Comparison of ENCODE assay signal across 1 cellular context in the genomic region with DNA sequence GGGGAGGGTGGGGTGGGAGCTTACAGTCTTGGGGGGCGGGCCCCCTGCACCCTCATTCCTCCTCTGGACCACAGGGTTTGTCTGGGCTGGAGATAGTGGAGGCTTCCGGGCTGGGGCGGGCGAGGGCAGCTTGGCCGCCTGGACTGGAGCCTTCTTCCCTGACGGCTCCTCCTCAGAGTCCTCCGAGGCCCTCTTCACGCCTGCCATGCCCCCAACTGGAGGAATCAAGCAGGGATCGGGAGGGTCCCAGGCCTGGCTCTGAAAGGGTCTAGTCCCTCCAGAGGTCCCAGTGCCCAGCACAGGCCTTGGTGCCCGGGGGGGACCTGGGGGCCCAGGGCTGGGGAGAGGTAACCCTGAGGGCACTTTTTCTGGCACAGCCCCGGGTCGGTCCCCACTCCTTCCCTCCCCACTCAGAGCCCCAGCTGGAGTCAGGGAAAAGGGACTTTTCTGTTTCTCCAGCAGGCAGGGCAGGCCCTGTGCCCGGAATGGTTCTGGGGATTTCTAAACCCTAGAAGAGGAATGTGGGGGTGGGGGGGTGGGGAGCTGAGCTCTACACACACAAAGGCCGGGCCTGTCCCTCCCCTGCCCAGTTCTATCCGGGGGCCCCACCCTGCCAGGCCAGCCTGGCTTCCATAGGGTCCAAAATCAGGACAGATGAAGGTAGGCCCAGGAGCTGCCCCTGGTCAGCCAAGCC.
TF ChIP-seq lines count a peak whose summit lies in the region.

No MANE protein-coding gene starts in this region.

TF ChIP-seq in GM23338, 12 proteins besides CTCF, POLR2A, EP300 and RAD21 (continued from another document):
- TF ChIP-seq ZNF462 (CRISPR knock-in tag; IDR thresholded peaks at IDR 0.05) (no peak), ZNF331 (CRISPR knock-in tag; IDR thresholded peaks at IDR 0.05; ENCODE audit: low read depth) (no peak), NANOG (IDR thresholded peaks at IDR 0.05; ENCODE audit: borderline replicate concordance) (no peak)
- TF ChIP-seq, protein P1, sequence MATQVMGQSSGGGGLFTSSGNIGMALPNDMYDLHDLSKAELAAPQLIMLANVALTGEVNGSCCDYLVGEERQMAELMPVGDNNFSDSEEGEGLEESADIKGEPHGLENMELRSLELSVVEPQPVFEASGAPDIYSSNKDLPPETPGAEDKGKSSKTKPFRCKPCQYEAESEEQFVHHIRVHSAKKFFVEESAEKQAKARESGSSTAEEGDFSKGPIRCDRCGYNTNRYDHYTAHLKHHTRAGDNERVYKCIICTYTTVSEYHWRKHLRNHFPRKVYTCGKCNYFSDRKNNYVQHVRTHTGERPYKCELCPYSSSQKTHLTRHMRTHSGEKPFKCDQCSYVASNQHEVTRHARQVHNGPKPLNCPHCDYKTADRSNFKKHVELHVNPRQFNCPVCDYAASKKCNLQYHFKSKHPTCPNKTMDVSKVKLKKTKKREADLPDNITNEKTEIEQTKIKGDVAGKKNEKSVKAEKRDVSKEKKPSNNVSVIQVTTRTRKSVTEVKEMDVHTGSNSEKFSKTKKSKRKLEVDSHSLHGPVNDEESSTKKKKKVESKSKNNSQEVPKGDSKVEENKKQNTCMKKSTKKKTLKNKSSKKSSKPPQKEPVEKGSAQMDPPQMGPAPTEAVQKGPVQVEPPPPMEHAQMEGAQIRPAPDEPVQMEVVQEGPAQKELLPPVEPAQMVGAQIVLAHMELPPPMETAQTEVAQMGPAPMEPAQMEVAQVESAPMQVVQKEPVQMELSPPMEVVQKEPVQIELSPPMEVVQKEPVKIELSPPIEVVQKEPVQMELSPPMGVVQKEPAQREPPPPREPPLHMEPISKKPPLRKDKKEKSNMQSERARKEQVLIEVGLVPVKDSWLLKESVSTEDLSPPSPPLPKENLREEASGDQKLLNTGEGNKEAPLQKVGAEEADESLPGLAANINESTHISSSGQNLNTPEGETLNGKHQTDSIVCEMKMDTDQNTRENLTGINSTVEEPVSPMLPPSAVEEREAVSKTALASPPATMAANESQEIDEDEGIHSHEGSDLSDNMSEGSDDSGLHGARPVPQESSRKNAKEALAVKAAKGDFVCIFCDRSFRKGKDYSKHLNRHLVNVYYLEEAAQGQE (IDR thresholded peaks at IDR 0.05; ENCODE audit: unreplicated experiment): no peak
